In the genomic region with DNA sequence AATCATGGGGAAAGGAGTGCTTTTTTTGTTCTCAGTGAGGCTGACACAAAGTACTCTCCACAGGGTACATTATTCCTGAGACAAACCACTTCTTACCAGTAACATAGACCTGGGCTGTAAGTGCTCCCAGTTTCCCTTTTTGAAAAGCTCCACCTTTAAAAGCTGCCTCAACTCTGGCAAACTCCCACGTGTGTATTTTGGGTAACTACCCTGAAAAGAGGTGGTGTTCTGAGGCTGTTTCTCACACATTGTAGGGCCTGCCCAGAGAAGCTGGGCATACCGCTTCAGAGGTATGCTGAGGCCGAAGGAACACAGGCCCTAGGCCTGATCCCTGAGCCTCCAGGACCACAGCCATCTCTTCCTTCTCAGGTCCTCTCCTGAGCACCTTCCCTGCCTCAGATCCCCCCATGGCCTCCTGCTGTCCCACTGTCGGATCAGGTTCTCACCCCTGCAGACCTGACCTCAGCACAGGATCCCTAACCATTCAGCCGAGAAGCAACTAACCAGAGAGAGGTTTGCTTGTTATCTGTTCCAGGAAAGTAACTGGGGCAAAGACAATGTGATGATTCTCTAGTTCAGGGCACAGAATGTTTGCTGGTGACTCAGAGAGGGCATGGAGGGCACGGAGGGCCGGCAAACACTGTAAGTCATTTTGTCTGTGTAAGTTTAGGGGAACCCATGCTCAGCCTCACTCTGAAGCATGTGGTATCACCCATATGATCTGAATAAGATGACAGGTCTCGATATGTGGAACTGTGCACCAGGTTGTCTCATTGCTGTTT, we compare ENCODE assay signal across 9 cellular contexts. TPM values are rescaled to one million over a fixed set of nuclear protein-coding genes. Genes with fewer than 3 reads are reported as not detected.
DNase-seq lines count a peak whose midpoint lies in the region; ATAC-seq, FAIRE-seq and TF ChIP-seq lines count a peak whose summit lies in the region.
"Not testable (repeated sequence)": the region's sequence is repeated elsewhere in the genome, so short reads cannot be mapped to it uniquely, and the experiment has no call there.
"Had no signal": no experiment of that assay in that cellular context is flagged by ENCODE, and none has a peak within 500 bp of the region (broad histone marks: within the 10 kb centered on the region; RNA-seq: fewer than 3 reads in every experiment).

No MANE protein-coding gene starts in this region.

- H3K79me2 ChIP-seq in keratinocyte (ENCODE audit: control insufficient read depth, insufficient read depth, low read length): peaks cover 30% of the 10 kb centered on the region
- H3K79me2 ChIP-seq in osteoblast (ENCODE audit: insufficient read depth, low read length): peaks cover 30% of the 10 kb centered on the region

- H3K36me3 ChIP-seq in breast epithelium: not testable (repeated sequence)
- peaks cover 6 to 11% of the 10 kb centered on the region in 2 donors for H3K36me3 ChIP-seq in esophagus (ENCODE audit: control insufficient read depth in 2 of 2, insufficient read depth in 2 of 2, low read length in 1 of 2)
- H3K36me3 ChIP-seq in keratinocyte (ENCODE audit: control insufficient read depth in 2 of 2, extremely low read depth in 1 of 2, insufficient read depth in 2 of 2, low read length in 2 of 2): peaks cover 18 to 26% of the 10 kb centered on the region in 2 experiments
- peaks cover 58% of the 10 kb centered on the region for H3K36me3 ChIP-seq in osteoblast (ENCODE audit: insufficient read depth, low read length)
- H3K36me3 ChIP-seq in upper lobe of left lung: peaks cover 0 to 68% (median 33%) of the 10 kb centered on the region in 4 donors

- not testable (repeated sequence) for H3K4me3 ChIP-seq in A549; breast epithelium; esophagus (ENCODE audit: low read depth in 1 of 2, low read length in 2 of 2); keratinocyte (ENCODE audit: control insufficient read depth in 2 of 3, extremely low read depth in 1 of 3, insufficient read depth in 2 of 3, low read depth in 1 of 3, low read length in 3 of 3); osteoblast (ENCODE audit: insufficient read depth, low read length); upper lobe of left lung

- H3K27ac ChIP-seq in A549 (peak overlapping the region; percentile 86 to 95), breast epithelium (peak overlapping the region; percentile 19 to 29), esophagus (ENCODE audit: low read depth in 2 of 2, low read length in 1 of 2) (peak overlapping the region; percentile 66 to 80), osteoblast (ENCODE audit: low read depth, low read length) (peak overlapping the region; percentile 33), upper lobe of left lung (peak overlapping the region in 3 of 4 donors; percentile 4 to 71 (median 46))
- H3K27ac ChIP-seq in keratinocyte (ENCODE audit: control insufficient read depth, insufficient read depth, low read length): not testable (repeated sequence)

- H2AFZ ChIP-seq in keratinocyte (ENCODE audit: control insufficient read depth, low read length); osteoblast (ENCODE audit: low read length): not testable (repeated sequence)

- not testable (repeated sequence) for H3K9ac ChIP-seq in keratinocyte (ENCODE audit: control insufficient read depth, extremely low read depth, insufficient read depth, low read length)

- peak overlapping the region; percentile 57 for H3K4me2 ChIP-seq in A549
- not testable (repeated sequence) for H3K4me2 ChIP-seq in keratinocyte (ENCODE audit: control insufficient read depth, extremely low read depth, insufficient read depth, low read depth, low read length); osteoblast (ENCODE audit: insufficient read depth, low read length)

- TF ChIP-seq RAD21 in A549 (conservative IDR thresholded peaks at IDR 0.05 in 1 of 2, IDR thresholded peaks at IDR 0.05 in 1 of 2): not testable (repeated sequence)

- in situ Hi-C loops in SK-MEL-5 (cut with HindIII; ENCODE audit: low pct_unique_long_range_greater_than_20kb, low sequenced_read_pairs): not testable (repeated sequence)

- POLR2A ChIA-PET in A549 (lab: Yijun Ruan, JAX): not testable (repeated sequence)

- H3K4me1 ChIP-seq in A549 (peaks cover 82% of the 10 kb centered on the region), esophagus (ENCODE audit: control insufficient read depth in 2 of 2, insufficient read depth in 2 of 2, low read length in 1 of 2) (peaks cover 3 to 24% of the 10 kb centered on the region in 2 donors), keratinocyte (ENCODE audit: control insufficient read depth, extremely low read depth, insufficient read depth, low read length) (peaks cover 12% of the 10 kb centered on the region), osteoblast (ENCODE audit: insufficient read depth, low read length) (peaks cover 19% of the 10 kb centered on the region), upper lobe of left lung (peaks cover 19 to 61% (median 25%) of the 10 kb centered on the region in 4 donors)
- not testable (repeated sequence) for H3K4me1 ChIP-seq in breast epithelium

- TF ChIP-seq CTCF in A549 (IDR thresholded peaks at IDR 0.05); breast epithelium (IDR thresholded peaks at IDR 0.05); keratinocyte (optimal IDR thresholded peaks at IDR 0.05 in 1 of 3, IDR thresholded peaks at IDR 0.05 in 1 of 3, conservative IDR thresholded peaks at IDR 0.05 in 1 of 3; ENCODE audit: extremely low read depth in 1 of 3, insufficient read depth in 2 of 3, low read length in 3 of 3); osteoblast (IDR thresholded peaks at IDR 0.05; ENCODE audit: extremely low read depth, low read depth, low read length); upper lobe of left lung (IDR thresholded peaks at IDR 0.05): not testable (repeated sequence)

- not testable (repeated sequence) for DNase-seq in A549 (ENCODE audit: low read depth in 1 of 2, low spot score in 1 of 2); HTR-8/SVneo (ENCODE audit: insufficient read length, low spot score); breast epithelium (ENCODE audit: low spot score in 2 of 2); keratinocyte (ENCODE audit: low read depth, low spot score); osteoblast (ENCODE audit: insufficient read length, low spot score, missing footprints)
- DNase-seq in SK-MEL-5 (ENCODE audit: low read depth, low spot score) (peak; percentile 34), upper lobe of left lung (peak in 1 of 2 donors; percentile 30)

- dilution Hi-C loops in keratinocyte (cut with MboI; ENCODE audit: extremely low pct_ligation_motif_present, low sequenced_read_pairs): not testable (repeated sequence)

- H3K27me3 ChIP-seq in breast epithelium; esophagus (ENCODE audit: control insufficient read depth in 1 of 2, insufficient read depth in 2 of 2, low read length in 2 of 2); keratinocyte (ENCODE audit: control insufficient read depth, extremely low read depth, insufficient read depth, low read length); osteoblast (ENCODE audit: insufficient read depth, low read length); upper lobe of left lung: not testable (repeated sequence)

- WGBS in A549 (ENCODE audit: missing lambda C conversion rate): 54% methylated on average over 7 of the region's 8 CpGs
- 58 to 77% methylated on average over 6 to 8 of the region's 8 CpGs for WGBS in esophagus, 2 donors
- WGBS in upper lobe of left lung, 2 donors: 88 to 90% methylated on average over 6 of the region's 8 CpGs

- CTCF ChIA-PET in A549 (lab: Yijun Ruan, JAX): not testable (repeated sequence)

- H3K9me3 ChIP-seq in A549; breast epithelium; esophagus (ENCODE audit: control insufficient read depth in 2 of 2, insufficient read depth in 1 of 2, low read depth in 1 of 2, low read length in 1 of 2); keratinocyte (ENCODE audit: control insufficient read depth, low read depth, low read length); osteoblast (ENCODE audit: low read depth, low read length); upper lobe of left lung: not testable (repeated sequence)

- FAIRE-seq in A549 (lab: Jason Lieb, UNC): not testable (repeated sequence)
- peak; percentile 59 for FAIRE-seq in HTR-8/SVneo (lab: Jason Lieb, UNC)
- FAIRE-seq in keratinocyte (lab: Jason Lieb, UNC): peak; percentile 20

- not testable (repeated sequence) for TF ChIP-seq POLR2A in A549 (IDR thresholded peaks at IDR 0.05; ENCODE audit: low read length); breast epithelium (IDR thresholded peaks at IDR 0.05); upper lobe of left lung (IDR thresholded peaks at IDR 0.05)

- intact Hi-C loops in breast epithelium (cut with DNase I; ENCODE audit: low total_unique reads): not testable (repeated sequence)

- not testable (repeated sequence) for H3K9me1 ChIP-seq in keratinocyte (ENCODE audit: control insufficient read depth, extremely low read depth, insufficient read depth, low read length)

- TF ChIP-seq EP300 in A549 (IDR thresholded peaks at IDR 0.05); upper lobe of left lung (IDR thresholded peaks at IDR 0.05): not testable (repeated sequence)

- peak; percentile 23 to 25; a peak in 4 of 6 replicates for ATAC-seq in A549
- not testable (repeated sequence) for ATAC-seq in upper lobe of left lung (ENCODE audit: low FRiP score in 2 of 2)

- not testable (repeated sequence) for H4K20me1 ChIP-seq in keratinocyte (ENCODE audit: control insufficient read depth, extremely low read depth, insufficient read depth, low read length)
- H4K20me1 ChIP-seq in osteoblast (ENCODE audit: insufficient read depth, low read length): peaks cover 23% of the 10 kb centered on the region

RNA-seq across cellular contexts. Expression of a gene that starts 36.1 kb away (rescaled TPM):
- polyA plus RNA-seq in A549 (2011; rRNA removed): 0.62 and 0.82 TPM in 2 replicates
- 0.53 and 0.56 TPM in 2 replicates for polyA plus RNA-seq in A549 (2012; cell fraction: cytosol; rRNA removed)
- 2.4 and 2.8 TPM in 2 replicates for polyA plus RNA-seq in A549 (2012; cell fraction: nucleus; rRNA removed)
- polyA plus RNA-seq in A549 (2017; fragmentation: RNase III; extraction: RNeasy Plus Mini Kit Qiagen cat#74134 plus additional on column Dnase treatment): 0.81 to 1.4 TPM (median 1.1 TPM) in 3 replicates
- 1.2 and 1.7 TPM in 2 replicates for polyA minus RNA-seq in A549 (2011; rRNA and poly(A)+ RNA removed)
- total RNA-seq in SK-MEL-5 (2014; rRNA removed; shearing (Covaris generic)): 0.08 TPM in 1 of 2 replicates, not detected in the other
- polyA plus RNA-seq in SK-MEL-5 (2015; cell fraction: cytosol; rRNA removed): 0.09 and 0.10 TPM in 2 replicates
- polyA plus RNA-seq in SK-MEL-5 (2015; cell fraction: nucleus; rRNA removed): 1.1 and 3.3 TPM in 2 replicates
- 1 to 10 TPM in 2 of 3 donors, under 1 TPM in 1; 0.32 to 1.3 (median 1.0) TPM for total RNA-seq in breast epithelium
- under 1 TPM; 0.02 to 0.08 TPM for polyA plus RNA-seq in esophagus
- 0.17 to 0.42 TPM (median 0.34 TPM) in 3 replicates for polyA plus RNA-seq in keratinocyte
- not detected for polyA plus RNA-seq in keratinocyte (2011; ENCODE audit: low read depth)
- 0.07 and 0.08 TPM in 2 replicates for polyA plus RNA-seq in keratinocyte (2011; cell fraction: cytosol; rRNA removed)
- polyA plus RNA-seq in keratinocyte (2011; cell fraction: nucleus; rRNA removed): 1.2 and 1.8 TPM in 2 replicates
- polyA plus RNA-seq in keratinocyte (2012; ENCODE audit: low replicate concordance): 0.06 and 0.24 TPM in 2 replicates
- 0.40 to 0.86 TPM (median 0.59 TPM) in 3 replicates for polyA minus RNA-seq in keratinocyte
- polyA minus RNA-seq in keratinocyte (2011; cell fraction: cytosol; rRNA and poly(A)+ RNA removed): not detected
- polyA minus RNA-seq in keratinocyte (2011; cell fraction: nucleus; rRNA and poly(A)+ RNA removed): 0.31 and 0.53 TPM in 2 replicates
- total RNA-seq in osteoblast: under 0.01 TPM in 2 replicates
- 10 to 100 TPM in 1 of 6 donors, 1 to 10 TPM in 4, under 1 TPM in 1; 0.72 to 10.5 (median 5.1) TPM for total RNA-seq in upper lobe of left lung
- total RNA-seq: Daoy had no signal

RNA-seq across cellular contexts. Expression of a gene that starts 47.5 kb away (rescaled TPM):
- polyA plus RNA-seq in A549 (2011; rRNA removed): 38.2 and 49.7 TPM in 2 replicates
- polyA plus RNA-seq in A549 (2012; cell fraction: cytosol; rRNA removed): 12.4 and 13.5 TPM in 2 replicates
- polyA plus RNA-seq in A549 (2012; cell fraction: nucleus; rRNA removed): 12.8 and 17.9 TPM in 2 replicates
- 26.4 to 32.7 TPM (median 31.4 TPM) in 3 replicates for polyA plus RNA-seq in A549 (2017; fragmentation: RNase III; extraction: RNeasy Plus Mini Kit Qiagen cat#74134 plus additional on column Dnase treatment)
- 8.2 and 9.5 TPM in 2 replicates for polyA minus RNA-seq in A549 (2011; rRNA and poly(A)+ RNA removed)
- 16.2 and 18.5 TPM in 2 replicates for total RNA-seq in SK-MEL-5 (2014; rRNA removed; shearing (Covaris generic))
- polyA plus RNA-seq in SK-MEL-5 (2015; cell fraction: cytosol; rRNA removed): 14.7 and 15.1 TPM in 2 replicates
- polyA plus RNA-seq in SK-MEL-5 (2015; cell fraction: nucleus; rRNA removed): 82.6 and 113 TPM in 2 replicates
- total RNA-seq in breast epithelium: 10 to 100 TPM; 29.8 to 41.6 (median 37.7) TPM
- polyA plus RNA-seq in esophagus: 10 to 100 TPM in 1 of 2 donors, 1 to 10 TPM in 1; 6.2 to 13.4 TPM
- 20.3 to 35.0 TPM (median 24.3 TPM) in 3 replicates for polyA plus RNA-seq in keratinocyte
- polyA plus RNA-seq in keratinocyte (2011; ENCODE audit: low read depth): 43.0 TPM
- polyA plus RNA-seq in keratinocyte (2011; cell fraction: cytosol; rRNA removed): 14.3 and 23.8 TPM in 2 replicates
- polyA plus RNA-seq in keratinocyte (2011; cell fraction: nucleus; rRNA removed): 42.8 and 55.4 TPM in 2 replicates
- 17.1 and 17.4 TPM in 2 replicates for polyA plus RNA-seq in keratinocyte (2012; ENCODE audit: low replicate concordance)
- 6.1 to 16.9 TPM (median 12.7 TPM) in 3 replicates for polyA minus RNA-seq in keratinocyte
- 17.5 TPM for polyA minus RNA-seq in keratinocyte (2011; cell fraction: cytosol; rRNA and poly(A)+ RNA removed)
- polyA minus RNA-seq in keratinocyte (2011; cell fraction: nucleus; rRNA and poly(A)+ RNA removed): 15.0 and 19.2 TPM in 2 replicates
- 37.1 and 41.3 TPM in 2 replicates for total RNA-seq in osteoblast
- total RNA-seq in upper lobe of left lung: 10 to 100 TPM; 22.3 to 43.2 (median 34.6) TPM

RNA-seq across cellular contexts. Expression of a gene that starts 47.7 kb away (rescaled TPM):
- polyA plus RNA-seq in A549 (2011; rRNA removed): 17.1 and 20.3 TPM in 2 replicates
- polyA plus RNA-seq in A549 (2012; cell fraction: cytosol; rRNA removed): 19.0 and 19.7 TPM in 2 replicates
- 78.1 and 111 TPM in 2 replicates for polyA plus RNA-seq in A549 (2012; cell fraction: nucleus; rRNA removed)
- 15.0 to 16.8 TPM (median 15.1 TPM) in 3 replicates for polyA plus RNA-seq in A549 (2017; fragmentation: RNase III; extraction: RNeasy Plus Mini Kit Qiagen cat#74134 plus additional on column Dnase treatment)
- polyA minus RNA-seq in A549 (2011; rRNA and poly(A)+ RNA removed): 38.7 and 44.4 TPM in 2 replicates
- 6.4 and 8.6 TPM in 2 replicates for total RNA-seq in SK-MEL-5 (2014; rRNA removed; shearing (Covaris generic))
- polyA plus RNA-seq in SK-MEL-5 (2015; cell fraction: cytosol; rRNA removed): 8.3 and 9.0 TPM in 2 replicates
- polyA plus RNA-seq in SK-MEL-5 (2015; cell fraction: nucleus; rRNA removed): 29.2 and 83.3 TPM in 2 replicates
- 10 to 100 TPM; 43.2 to 60.6 (median 45.8) TPM for total RNA-seq in breast epithelium
- polyA plus RNA-seq in esophagus: 1 to 10 TPM; 5.5 to 6.2 TPM
- polyA plus RNA-seq in keratinocyte: 6.2 to 7.1 TPM (median 6.5 TPM) in 3 replicates
- polyA plus RNA-seq in keratinocyte (2011; ENCODE audit: low read depth): 5.6 TPM
- polyA plus RNA-seq in keratinocyte (2011; cell fraction: cytosol; rRNA removed): 4.6 and 5.2 TPM in 2 replicates
- polyA plus RNA-seq in keratinocyte (2011; cell fraction: nucleus; rRNA removed): 12.1 and 18.1 TPM in 2 replicates
- 2.6 and 5.0 TPM in 2 replicates for polyA plus RNA-seq in keratinocyte (2012; ENCODE audit: low replicate concordance)
- polyA minus RNA-seq in keratinocyte: 10.8 to 23.1 TPM (median 22.9 TPM) in 3 replicates
- 8.2 TPM for polyA minus RNA-seq in keratinocyte (2011; cell fraction: cytosol; rRNA and poly(A)+ RNA removed)
- 8.4 and 13.3 TPM in 2 replicates for polyA minus RNA-seq in keratinocyte (2011; cell fraction: nucleus; rRNA and poly(A)+ RNA removed)
- 30.4 and 30.6 TPM in 2 replicates for total RNA-seq in osteoblast
- 100 to 1,000 TPM in 1 of 6 donors, 10 to 100 TPM in 5; 23.7 to 126 (median 29.1) TPM for total RNA-seq in upper lobe of left lung
